In genomic region chr6:49556429-49556837, GRCh38 we compare ENCODE assay signal across 10 cellular contexts.
DNase-seq lines count a peak whose midpoint lies in the region; TF ChIP-seq lines count a peak whose summit lies in the region.
"Had no signal": no experiment of that assay in that cellular context is flagged by ENCODE, and none has a peak within 500 bp of the region (broad histone marks: within the 10 kb centered on the region; RNA-seq: fewer than 3 reads in every experiment).

No MANE protein-coding gene starts in this region.

- no peak overlapping the region for H3K9ac ChIP-seq in HUES48 (ENCODE audit: low read depth, low read length)

- CTCF ChIA-PET in RWPE1 (lab: Yijun Ruan, JAX): no interaction called here

- H3K27ac ChIP-seq in HUES48 (ENCODE audit: low read depth, low read length): peak overlapping the region; percentile 55
- H3K27ac ChIP-seq in RWPE1: peak overlapping the region; percentile 76

- peaks cover 24% of the 10 kb centered on the region; the same call in 1 of the 2 replicates for H3K36me3 ChIP-seq in HUES48 (ENCODE audit: control insufficient read depth, insufficient read depth, low read length)

- peaks cover 96% of the 10 kb centered on the region for H3K27me3 ChIP-seq in HUES48 (ENCODE audit: control insufficient read depth, insufficient read depth, low read length)

- TF ChIP-seq CTCF in RWPE1 (conservative IDR thresholded peaks at IDR 0.05; ENCODE audit: low read depth): no peak

- H3K4me1 ChIP-seq in HUES48 (ENCODE audit: control insufficient read depth, insufficient read depth, low read length): peaks cover 21% of the 10 kb centered on the region

- peak; percentile 71 for DNase-seq in COR-L47 (lab: John Stamatoyannopoulos, UW)
- DNase-seq in RWPE1 (ENCODE audit: low spot score): peak; percentile 82
- DNase-seq in kidney glomerular epithelial cell (lab: John Stamatoyannopoulos, UW): peak; percentile 89
- no peak for DNase-seq in NCI-H1694 treated with DMSO at 0.1 percent for 48 hours (lab: John Stamatoyannopoulos, UW)
- no peak for DNase-seq in hippocampal formation (lab: John Stamatoyannopoulos, UW)
- no peak for DNase-seq in stimulated activated naive CD4-positive, alpha-beta T cell (lab: John Stamatoyannopoulos, UW)
- no peak for DNase-seq in stimulated activated CD4-positive, alpha-beta T cell treated with anti-CD3 and anti-CD28 coated beads, Interleukin-2, amount 100 ng/mL, for 48 hours
- DNase-seq: activated naive CD4-positive, alpha-beta T cell treated with Interleukin-2 at 50 U/mL for 16 hours; MM.1S had no signal

- no peak overlapping the region for H3K4me3 ChIP-seq in HUES48 (ENCODE audit: low read depth, low read length)

- H3K9me3 ChIP-seq in HUES48 (ENCODE audit: control insufficient read depth, insufficient read depth, low read length): no peaks in the 10 kb centered on the region

- POLR2A ChIA-PET in RWPE1 (lab: Yijun Ruan, JAX; ENCODE audit: low non-redundant PET): no interaction called here

Comparison
In these comparisons a context has a peak if more than half of its experiments do, and no peak if none do; other contexts are left out.
1. DNase-seq: peak in COR-L47 (single experiment), RWPE1 (single experiment) and kidney glomerular epithelial cell (single experiment); none in NCI-H1694 treated with DMSO at 0.1 percent for 48 hours (single experiment), hippocampal formation (0 of 2), stimulated activated naive CD4-positive, alpha-beta T cell (0 of 6) and stimulated activated CD4-positive, alpha-beta T cell treated with anti-CD3 and anti-CD28 coated beads, Interleukin-2, amount 100 ng/mL, for 48 hours (0 of 2).